ENCODE assay signal across 18 cellular contexts in the genomic region with DNA sequence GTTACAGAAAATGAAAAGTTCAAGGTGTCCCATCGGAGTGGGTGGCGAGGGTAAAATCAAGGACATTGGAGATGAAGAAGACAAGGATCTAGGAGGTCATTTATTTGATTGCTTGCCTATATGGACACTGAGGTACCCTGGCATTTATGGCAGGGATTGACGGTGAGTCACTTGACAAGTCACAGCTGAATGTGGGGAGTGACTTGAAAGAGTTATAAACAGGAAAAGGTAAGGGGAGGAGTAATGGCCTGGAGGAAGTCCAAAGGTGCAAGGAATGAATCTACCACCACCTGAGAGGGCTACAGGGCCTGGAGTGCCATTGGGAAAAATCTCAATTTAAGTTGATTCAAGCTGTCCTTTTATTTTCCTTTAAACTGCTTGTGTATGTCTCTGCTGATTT. TPM values are rescaled to one million over a fixed set of nuclear protein-coding genes. Genes with fewer than 3 reads are reported as not detected.
DNase-seq lines count a peak whose midpoint lies in the region; ATAC-seq and TF ChIP-seq lines count a peak whose summit lies in the region.
"Had no signal": no experiment of that assay in that cellular context is flagged by ENCODE, and none has a peak within 500 bp of the region (broad histone marks: within the 10 kb centered on the region; RNA-seq: fewer than 3 reads in every experiment).

No MANE protein-coding gene starts in this region.

- no peaks in the 10 kb centered on the region for H3K36me3 Mint-ChIP-seq in Caco-2 (ENCODE audit: insufficient read depth, unreplicated experiment)
- no peaks in the 10 kb centered on the region for H3K36me3 Mint-ChIP-seq in activated T-helper 17 cell treated with anti-CD3 and anti-CD28 coated beads, Interleukin-2, amount 50 U/mL, for 72 hours (ENCODE audit: low read depth)
- no peaks in the 10 kb centered on the region for H3K36me3 Mint-ChIP-seq in CD4-positive, alpha-beta T cell (ENCODE audit: low read depth)
- H3K36me3 Mint-ChIP-seq: CD14-positive monocyte had no signal

- H3K27ac Mint-ChIP-seq in Caco-2 (ENCODE audit: unreplicated experiment) = no peak overlapping the region
- H3K27ac Mint-ChIP-seq in activated T-helper 17 cell treated with anti-CD3 and anti-CD28 coated beads, Interleukin-2, amount 50 U/mL, for 72 hours = no peak overlapping the region
- no peak overlapping the region for H3K27ac Mint-ChIP-seq in CD4-positive, alpha-beta T cell
- H3K27ac Mint-ChIP-seq: CD14-positive monocyte had no signal

- peaks cover 9% of the 10 kb centered on the region for H3K4me1 Mint-ChIP-seq in Caco-2 (ENCODE audit: low read depth, unreplicated experiment)
- H3K4me1 Mint-ChIP-seq in activated T-helper 17 cell treated with anti-CD3 and anti-CD28 coated beads, Interleukin-2, amount 50 U/mL, for 72 hours = no peaks in the 10 kb centered on the region
- peaks cover 10% of the 10 kb centered on the region for H3K4me1 Mint-ChIP-seq in CD4-positive, alpha-beta T cell (ENCODE audit: low read depth)

- H3K9me3 ChIP-seq in Caco-2 (no peaks in the 10 kb centered on the region), hepatocyte (ENCODE audit: low read depth) (no peaks in the 10 kb centered on the region), Karpas-422 (ENCODE audit: low read length) (no peaks in the 10 kb centered on the region)
- no peaks in the 10 kb centered on the region for H3K9me3 ChIP-seq in CD4-positive, alpha-beta T cell (ENCODE audit: control insufficient read depth, low read length)

- H3K9me2 ChIP-seq in hepatocyte (replicated peaks; ENCODE audit: insufficient read depth) = no peaks in the 10 kb centered on the region
- H3K9me2 ChIP-seq in Karpas-422 (replicated peaks; ENCODE audit: insufficient read depth, low read length) = no peaks in the 10 kb centered on the region

- H3K4me3 ChIP-seq in Caco-2 (ENCODE audit: low read depth, low read length) = no peak overlapping the region
- H3K4me3 ChIP-seq in hepatocyte = no peak overlapping the region
- H3K4me3 ChIP-seq in Karpas-422 (ENCODE audit: low read length) = no peak overlapping the region

- H3K4me1 ChIP-seq in Caco-2 = peaks cover 9% of the 10 kb centered on the region
- H3K4me1 ChIP-seq in hepatocyte (ENCODE audit: insufficient read depth) = no peaks in the 10 kb centered on the region
- no peaks in the 10 kb centered on the region for H3K4me1 ChIP-seq in Karpas-422 (ENCODE audit: low read length)

- H4K20me1 ChIP-seq in hepatocyte (ENCODE audit: insufficient read depth, poor library complexity, severe bottlenecking) (no peaks in the 10 kb centered on the region), Karpas-422 (ENCODE audit: insufficient read depth, low read depth, low read length) (no peaks in the 10 kb centered on the region)

- no peak for TF ChIP-seq CTCF in Caco-2 (IDR thresholded peaks at IDR 0.05; ENCODE audit: insufficient read depth in 1 of 2, low read depth in 1 of 2, low read length in 1 of 2, severe bottlenecking in 1 of 2, unreplicated experiment in 1 of 2)
- no peak for TF ChIP-seq CTCF in hepatocyte (IDR thresholded peaks at IDR 0.05; ENCODE audit: poor library complexity)
- TF ChIP-seq CTCF in CD4-positive, alpha-beta T cell (IDR thresholded peaks at IDR 0.05) = no peak

- no peak overlapping the region for H3K9ac ChIP-seq in Karpas-422 (ENCODE audit: low read length)

- H2AFZ ChIP-seq in hepatocyte = peak overlapping the region; percentile 23
- H2AFZ ChIP-seq in Karpas-422 (ENCODE audit: low read length) = no peak overlapping the region

- BruUV-seq in Caco-2 (replicated peaks; lab: Mats Ljungman, UMichigan) = no TSS peak

- H3K4me2 ChIP-seq in hepatocyte (no peak overlapping the region), Karpas-422 (ENCODE audit: low read depth, low read length, poor library complexity, severe bottlenecking) (no peak overlapping the region)

- H3K9me3 Mint-ChIP-seq in Caco-2 (ENCODE audit: unreplicated experiment) = no peaks in the 10 kb centered on the region
- no peaks in the 10 kb centered on the region for H3K9me3 Mint-ChIP-seq in activated T-helper 17 cell treated with anti-CD3 and anti-CD28 coated beads, Interleukin-2, amount 50 U/mL, for 72 hours
- no peaks in the 10 kb centered on the region for H3K9me3 Mint-ChIP-seq in CD4-positive, alpha-beta T cell

- POLR2A ChIA-PET in Caco-2 (lab: Charles Lee) = no interaction called here
- POLR2A ChIA-PET in CD4-positive, alpha-beta T cell (lab: Charles Lee) = interaction anchor here (1.5 kb wide), 1 partner anchor 11 kb away, joined by 4 read pairs; a partner anchor contains a TSS

- H3K27me3 Mint-ChIP-seq in Caco-2 (ENCODE audit: insufficient read depth, unreplicated experiment) = no peaks in the 10 kb centered on the region
- H3K27me3 Mint-ChIP-seq in activated T-helper 17 cell treated with anti-CD3 and anti-CD28 coated beads, Interleukin-2, amount 50 U/mL, for 72 hours = no peaks in the 10 kb centered on the region
- no peaks in the 10 kb centered on the region for H3K27me3 Mint-ChIP-seq in CD4-positive, alpha-beta T cell

- H3K4me3 Mint-ChIP-seq in Caco-2 (ENCODE audit: unreplicated experiment) = no peak overlapping the region
- no peak overlapping the region for H3K4me3 Mint-ChIP-seq in activated T-helper 17 cell treated with anti-CD3 and anti-CD28 coated beads, Interleukin-2, amount 50 U/mL, for 72 hours
- H3K4me3 Mint-ChIP-seq in CD4-positive, alpha-beta T cell = no peak overlapping the region
- H3K4me3 Mint-ChIP-seq: CD14-positive monocyte had no signal

- no peaks in the 10 kb centered on the region for H3K36me3 ChIP-seq in Caco-2 (ENCODE audit: control insufficient read depth, insufficient read depth, low read length)
- H3K36me3 ChIP-seq in hepatocyte (replicated peaks; ENCODE audit: insufficient read depth, low read depth) = no peaks in the 10 kb centered on the region
- H3K36me3 ChIP-seq in Karpas-422 (ENCODE audit: insufficient read depth, low read length) = no peaks in the 10 kb centered on the region

- H3K79me2 ChIP-seq in hepatocyte (no peaks in the 10 kb centered on the region), Karpas-422 (ENCODE audit: low read length) (no peaks in the 10 kb centered on the region)

- 75% methylated on average over 3 of the region's 3 CpGs for WGBS in hepatocyte (ENCODE audit: low lambda C conversion rate, missing lambda C conversion rate)

- DNase-seq in Caco-2 = peak; percentile 3 to 36
- DNase-seq in HT-29 (ENCODE audit: low spot score) = peak; percentile 52
- peak; percentile 71 for DNase-seq in hepatocyte (ENCODE audit: low spot score)
- DNase-seq in GDM1 (lab: John Stamatoyannopoulos, UW) = no peak
- no peak for DNase-seq in CD4-positive, alpha-beta T cell
- DNase-seq in Karpas-422 = no peak
- DNase-seq: DND-41, H7, NCI-H1092, NCI-H1694, NCI-H345, NCI-H774, SHP77 had no signal

- no peaks in the 10 kb centered on the region for H3K27me3 ChIP-seq in Caco-2 (replicated peaks; ENCODE audit: control insufficient read depth, insufficient read depth, low read length)
- H3K27me3 ChIP-seq in hepatocyte = no peaks in the 10 kb centered on the region
- no peaks in the 10 kb centered on the region for H3K27me3 ChIP-seq in CD4-positive, alpha-beta T cell (ENCODE audit: control insufficient read depth, insufficient read depth, low read length)
- no peaks in the 10 kb centered on the region for H3K27me3 ChIP-seq in Karpas-422 (ENCODE audit: low read length)

- intact Hi-C loops in Caco-2 (cut with micrococcal nuclease; ENCODE audit: unreplicated experiment) = no loop called here
- intact Hi-C loops in CD4-positive, alpha-beta T cell (cut with DNase I, micrococcal nuclease) = no loop called here

- CTCF ChIA-PET in Caco-2 (lab: Charles Lee) = no interaction called here
- CTCF ChIA-PET in CD4-positive, alpha-beta T cell (lab: Charles Lee) = no interaction called here

- ATAC-seq in activated T-helper 17 cell treated with anti-CD3 and anti-CD28 coated beads, Interleukin-2, amount 50 U/mL, for 72 hours (replicated peaks) = peak; percentile 42
- no peak for ATAC-seq in HG02798 (IDR thresholded peaks at IDR 0.05; ENCODE audit: poor library complexity, unreplicated experiment)
- no peak for ATAC-seq in CD4-positive, alpha-beta T cell (ENCODE audit: poor library complexity)
- ATAC-seq: Panc1, SK-N-SH treated with all-trans-retinoic acid at 6 μM for 48 hours had no signal

- peak overlapping the region; percentile 84 for H3K27ac ChIP-seq in hepatocyte
- H3K27ac ChIP-seq in CD4-positive, alpha-beta T cell (ENCODE audit: low read depth, low read length) = no peak overlapping the region
- H3K27ac ChIP-seq in Karpas-422 (ENCODE audit: low read length) = no peak overlapping the region

RNA-seq across cellular contexts. Expression of a gene that starts 11.8 kb away (rescaled TPM):
- total RNA-seq in Caco-2 (2022) = 24.2 and 27.2 TPM in 2 replicates
- 4.9 and 5.1 TPM in 2 replicates for total RNA-seq in HT-29 (2014; rRNA removed; shearing (Covaris generic))
- 10 to 100 TPM; 22.7 to 29.4 TPM for total RNA-seq in activated T-helper 17 cell treated with anti-CD3 and anti-CD28 coated beads, Interleukin-2, amount 50 U/mL, for 72 hours
- total RNA-seq in hepatocyte = 4.5 and 6.7 TPM in 2 replicates
- 5.6 and 5.8 TPM in 2 replicates for polyA plus RNA-seq in hepatocyte
- total RNA-seq in CD4-positive, alpha-beta T cell = not detected
- 11.6 and 22.4 TPM in 2 replicates for total RNA-seq in Karpas-422 (2014; rRNA removed; shearing (Covaris generic); ENCODE audit: low replicate concordance)

Comparison
In these comparisons a context has a peak if more than half of its experiments do, and no peak if none do; other contexts are left out.
1. DNase-seq: peak in Caco-2 (2 of 2), HT-29 (single experiment) and hepatocyte (single experiment); none in GDM1 (single experiment), CD4-positive, alpha-beta T cell (0 of 10) and Karpas-422 (single experiment).